ENCODE assay signal across 7 cellular contexts in the genomic region with DNA sequence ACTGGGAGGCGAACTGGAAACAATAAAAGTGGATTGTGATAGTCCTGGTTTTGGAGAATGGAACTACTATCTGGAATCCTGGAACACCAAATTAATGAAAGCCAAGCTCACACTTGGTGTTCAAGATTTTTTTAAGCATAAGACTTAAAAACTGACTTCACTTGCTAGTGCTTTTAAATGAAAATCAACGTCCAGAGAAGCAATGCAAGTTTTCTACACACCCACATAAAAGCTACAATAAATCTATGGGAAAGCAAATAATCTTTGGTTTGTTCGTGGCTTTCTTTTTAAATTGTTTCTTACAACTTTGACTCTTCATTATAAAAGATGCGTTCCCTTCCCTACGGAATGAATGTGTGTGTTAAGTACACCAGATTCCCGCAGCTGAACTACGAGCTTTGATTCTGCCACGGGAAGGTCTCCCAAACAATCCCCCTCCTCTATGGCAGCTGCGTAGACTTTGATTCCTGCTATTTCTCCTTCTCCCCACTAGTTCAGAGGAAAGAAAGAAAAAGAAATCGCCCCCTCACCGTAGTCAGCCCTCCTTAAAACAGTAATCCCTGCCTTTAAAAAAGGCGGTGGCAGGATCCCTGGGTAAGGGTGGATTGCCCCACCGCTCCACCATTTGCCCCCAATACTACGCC.
DNase-seq lines count a peak whose midpoint lies in the region; ATAC-seq lines count a peak whose summit lies in the region.

No MANE protein-coding gene starts in this region.

- peak; percentile 49 for DNase-seq in H7
- no peak for DNase-seq in T-cell
- DNase-seq in right cardiac atrium = no peak
- DNase-seq in OCI-M2 (lab: John Stamatoyannopoulos, UW; ENCODE audit: unreplicated experiment) = no peak
- DNase-seq in GF-D8 (lab: John Stamatoyannopoulos, UW) = no peak
- no peak for DNase-seq in epidermal melanocyte (ENCODE audit: insufficient read length, low spot score)

- WGBS in right cardiac atrium = 4% methylated on average over 14 of the region's 14 CpGs

- H3K27ac ChIP-seq in right cardiac atrium (ENCODE audit: low read length) (no peak overlapping the region), skeletal muscle tissue (ENCODE audit: low read depth, low read length) (no peak overlapping the region)

- no peak overlapping the region for H3K27ac Mint-ChIP-seq in T-cell

- H3K27me3 ChIP-seq in H7 (ENCODE audit: control insufficient read depth, insufficient read depth, low read length) (peaks cover 3% of the 10 kb centered on the region; the same call in 1 of the 2 replicates), right cardiac atrium (ENCODE audit: control insufficient read depth, insufficient read depth) (peaks cover 3% of the 10 kb centered on the region), skeletal muscle tissue (ENCODE audit: control insufficient read depth in 3 of 3, insufficient read depth in 3 of 3, low read length in 3 of 3) (peaks cover 10 to 23% (median 20%) of the 10 kb centered on the region in 3 donors)

- CTCF ChIA-PET in T-cell (lab: Charles Lee) = no interaction called here

- no peaks in the 10 kb centered on the region for H3K4me1 ChIP-seq in right cardiac atrium (ENCODE audit: control insufficient read depth, insufficient read depth, low read length)
- peaks cover 4 to 9% (median 6%) of the 10 kb centered on the region in 3 donors for H3K4me1 ChIP-seq in skeletal muscle tissue (ENCODE audit: control insufficient read depth in 3 of 3, insufficient read depth in 3 of 3, low read length in 3 of 3)

- H3K9me3 ChIP-seq in right cardiac atrium (ENCODE audit: control insufficient read depth, low read length) (no peaks in the 10 kb centered on the region), skeletal muscle tissue (ENCODE audit: control insufficient read depth in 3 of 3, low read length in 3 of 3) (no peaks in the 10 kb centered on the region)

- intact Hi-C loops in right cardiac atrium (cut with DNase I) = no loop called here

- H3K4me3 ChIP-seq in H7 (ENCODE audit: insufficient read depth, low read depth, low read length) (peak overlapping the region; percentile 73), right cardiac atrium (ENCODE audit: low read length) (peak overlapping the region; percentile 54), skeletal muscle tissue (ENCODE audit: low read length in 3 of 3) (peak overlapping the region; percentile 63 to 71 (median 66))

- peaks cover 8 to 15% (median 12%) of the 10 kb centered on the region in 3 donors for H3K4me1 Mint-ChIP-seq in T-cell

- peaks cover 46 to 51% of the 10 kb centered on the region in 2 donors for H3K27me3 Mint-ChIP-seq in T-cell

- POLR2A ChIA-PET in T-cell (lab: Charles Lee) = no interaction called here

- peak overlapping the region; percentile 2 to 63 (median 54) for H3K9ac ChIP-seq in skeletal muscle tissue (ENCODE audit: low read depth in 1 of 3, low read length in 3 of 3)

- H3K9me3 Mint-ChIP-seq in T-cell = no peaks in the 10 kb centered on the region

- H3K36me3 Mint-ChIP-seq in T-cell = no peaks in the 10 kb centered on the region

- peak overlapping the region; percentile 44 to 58 (median 49) for H3K4me3 Mint-ChIP-seq in T-cell

- ATAC-seq in T-cell (replicated peaks in 1 of 4) (no peak), right cardiac atrium (peak in 1 of 2 donors; percentile 7)

- H3K36me3 ChIP-seq in H7 (replicated peaks; ENCODE audit: control insufficient read depth, insufficient read depth, low read length) (no peaks in the 10 kb centered on the region), skeletal muscle tissue (ENCODE audit: control insufficient read depth in 3 of 3, insufficient read depth in 3 of 3, low read length in 3 of 3) (no peaks in the 10 kb centered on the region)
